Comparison of ENCODE assay signal across 1 cellular context in the genomic region with DNA sequence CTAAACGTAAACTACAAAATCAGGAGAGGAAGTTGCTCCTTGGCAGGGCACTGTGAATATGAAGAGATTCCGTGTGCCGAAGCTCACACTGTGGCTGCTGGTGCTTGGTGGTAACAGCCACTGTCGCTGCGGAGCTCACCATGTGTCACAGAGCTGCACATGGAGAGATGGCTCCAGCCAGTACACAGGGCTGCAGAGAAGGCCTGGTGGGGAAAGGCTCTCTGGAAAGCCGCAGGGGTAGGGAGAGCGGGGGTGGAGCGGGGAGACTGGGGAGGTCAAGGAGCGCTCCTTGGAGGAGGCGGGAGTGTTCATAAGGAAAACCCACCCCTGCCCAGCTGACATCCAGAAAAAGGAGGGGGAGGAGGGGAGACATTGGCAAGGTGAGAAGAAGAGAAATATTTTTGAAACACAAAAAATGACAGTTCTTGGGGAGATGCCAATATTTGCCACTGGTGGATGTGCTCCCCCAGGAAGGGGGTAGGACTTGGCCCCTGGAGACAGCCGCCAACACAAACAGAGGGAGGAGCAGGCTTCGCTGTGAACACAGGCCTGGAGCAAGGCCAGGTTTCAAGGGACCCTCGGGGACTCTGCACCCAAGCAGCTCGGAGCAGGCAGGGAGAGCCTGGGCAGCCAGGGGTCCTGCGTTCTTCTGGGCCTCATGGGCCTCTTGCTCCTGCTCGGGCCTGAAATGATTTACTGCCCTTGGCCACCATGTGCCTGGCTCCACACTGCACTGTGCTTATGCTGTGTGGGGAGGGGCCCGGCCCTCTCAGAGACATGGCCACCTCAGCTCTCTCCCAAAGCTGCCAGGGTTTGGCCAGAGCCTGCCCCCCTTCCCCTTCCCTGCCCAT.
TF ChIP-seq lines count a peak whose summit lies in the region.

No MANE protein-coding gene starts in this region.

TF ChIP-seq in HepG2, 621 proteins besides CTCF, POLR2A, EP300 and RAD21 (continued from another document and continues in another):
- TF ChIP-seq, protein P1, sequence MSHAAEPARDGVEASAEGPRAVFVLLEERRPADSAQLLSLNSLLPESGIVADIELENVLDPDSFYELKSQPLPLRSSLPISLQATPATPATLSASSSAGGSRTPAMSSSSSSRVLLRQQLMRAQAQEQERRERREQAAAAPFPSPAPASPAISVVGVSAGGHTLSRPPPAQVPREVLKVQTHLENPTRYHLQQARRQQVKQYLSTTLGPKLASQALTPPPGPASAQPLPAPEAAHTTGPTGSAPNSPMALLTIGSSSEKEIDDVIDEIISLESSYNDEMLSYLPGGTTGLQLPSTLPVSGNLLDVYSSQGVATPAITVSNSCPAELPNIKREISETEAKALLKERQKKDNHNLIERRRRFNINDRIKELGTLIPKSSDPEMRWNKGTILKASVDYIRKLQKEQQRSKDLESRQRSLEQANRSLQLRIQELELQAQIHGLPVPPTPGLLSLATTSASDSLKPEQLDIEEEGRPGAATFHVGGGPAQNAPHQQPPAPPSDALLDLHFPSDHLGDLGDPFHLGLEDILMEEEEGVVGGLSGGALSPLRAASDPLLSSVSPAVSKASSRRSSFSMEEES (CRISPR knock-in tag; IDR thresholded peaks at IDR 0.05), result no peak
- TF ChIP-seq SOX6 (IDR thresholded peaks at IDR 0.05) (no peak), SOX6 (CRISPR knock-in tag; IDR thresholded peaks at IDR 0.05) (peak; percentile 84), ZNF839 (CRISPR knock-in tag; IDR thresholded peaks at IDR 0.05; ENCODE audit: borderline replicate concordance) (0 out of 2 replicates have a peak, but pooled peaks have one; percentile 62), ZNF703 (CRISPR knock-in tag; IDR thresholded peaks at IDR 0.05; ENCODE audit: borderline replicate concordance) (no peak), KDM5B (CRISPR knock-in tag; IDR thresholded peaks at IDR 0.05; ENCODE audit: borderline replicate concordance) (0 out of 2 replicates have a peak, but pooled peaks have one; percentile 22), BCL6 (CRISPR knock-in tag; IDR thresholded peaks at IDR 0.05) (peak; percentile 68), AKAP8 (CRISPR knock-in tag; IDR thresholded peaks at IDR 0.05) (no peak), NR3C1 (CRISPR knock-in tag; IDR thresholded peaks at IDR 0.05) (no peak), ZNF768 (CRISPR knock-in tag; IDR thresholded peaks at IDR 0.05) (peak; percentile 9; the same call in 1 of the 2 replicates), ZNF788 (CRISPR knock-in tag; IDR thresholded peaks at IDR 0.05; ENCODE audit: borderline replicate concordance) (peak; percentile 18; the same call in 1 of the 2 replicates), ERF (CRISPR knock-in tag; IDR thresholded peaks at IDR 0.05) (no peak), JUN (CRISPR knock-in tag; IDR thresholded peaks at IDR 0.05) (no peak), HOXA3 (CRISPR knock-in tag; IDR thresholded peaks at IDR 0.05) (peak; percentile 38; the same call in 1 of the 2 replicates), GABPA (IDR thresholded peaks at IDR 0.05; ENCODE audit: low read depth, low read length) (no peak), GABPA (CRISPR knock-in tag; IDR thresholded peaks at IDR 0.05; ENCODE audit: low read depth) (no peak)
- TF ChIP-seq, protein P2, sequence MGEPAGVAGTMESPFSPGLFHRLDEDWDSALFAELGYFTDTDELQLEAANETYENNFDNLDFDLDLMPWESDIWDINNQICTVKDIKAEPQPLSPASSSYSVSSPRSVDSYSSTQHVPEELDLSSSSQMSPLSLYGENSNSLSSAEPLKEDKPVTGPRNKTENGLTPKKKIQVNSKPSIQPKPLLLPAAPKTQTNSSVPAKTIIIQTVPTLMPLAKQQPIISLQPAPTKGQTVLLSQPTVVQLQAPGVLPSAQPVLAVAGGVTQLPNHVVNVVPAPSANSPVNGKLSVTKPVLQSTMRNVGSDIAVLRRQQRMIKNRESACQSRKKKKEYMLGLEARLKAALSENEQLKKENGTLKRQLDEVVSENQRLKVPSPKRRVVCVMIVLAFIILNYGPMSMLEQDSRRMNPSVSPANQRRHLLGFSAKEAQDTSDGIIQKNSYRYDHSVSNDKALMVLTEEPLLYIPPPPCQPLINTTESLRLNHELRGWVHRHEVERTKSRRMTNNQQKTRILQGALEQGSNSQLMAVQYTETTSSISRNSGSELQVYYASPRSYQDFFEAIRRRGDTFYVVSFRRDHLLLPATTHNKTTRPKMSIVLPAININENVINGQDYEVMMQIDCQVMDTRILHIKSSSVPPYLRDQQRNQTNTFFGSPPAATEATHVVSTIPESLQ (CRISPR knock-in tag; conservative IDR thresholded peaks at IDR 0.05), result no peak
- TF ChIP-seq, protein P3, sequence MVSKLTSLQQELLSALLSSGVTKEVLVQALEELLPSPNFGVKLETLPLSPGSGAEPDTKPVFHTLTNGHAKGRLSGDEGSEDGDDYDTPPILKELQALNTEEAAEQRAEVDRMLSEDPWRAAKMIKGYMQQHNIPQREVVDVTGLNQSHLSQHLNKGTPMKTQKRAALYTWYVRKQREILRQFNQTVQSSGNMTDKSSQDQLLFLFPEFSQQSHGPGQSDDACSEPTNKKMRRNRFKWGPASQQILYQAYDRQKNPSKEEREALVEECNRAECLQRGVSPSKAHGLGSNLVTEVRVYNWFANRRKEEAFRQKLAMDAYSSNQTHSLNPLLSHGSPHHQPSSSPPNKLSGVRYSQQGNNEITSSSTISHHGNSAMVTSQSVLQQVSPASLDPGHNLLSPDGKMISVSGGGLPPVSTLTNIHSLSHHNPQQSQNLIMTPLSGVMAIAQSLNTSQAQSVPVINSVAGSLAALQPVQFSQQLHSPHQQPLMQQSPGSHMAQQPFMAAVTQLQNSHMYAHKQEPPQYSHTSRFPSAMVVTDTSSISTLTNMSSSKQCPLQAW (CRISPR knock-in tag; IDR thresholded peaks at IDR 0.05), result peak; percentile 40; the same call in 1 of the 2 replicates
- TF ChIP-seq, protein P4, sequence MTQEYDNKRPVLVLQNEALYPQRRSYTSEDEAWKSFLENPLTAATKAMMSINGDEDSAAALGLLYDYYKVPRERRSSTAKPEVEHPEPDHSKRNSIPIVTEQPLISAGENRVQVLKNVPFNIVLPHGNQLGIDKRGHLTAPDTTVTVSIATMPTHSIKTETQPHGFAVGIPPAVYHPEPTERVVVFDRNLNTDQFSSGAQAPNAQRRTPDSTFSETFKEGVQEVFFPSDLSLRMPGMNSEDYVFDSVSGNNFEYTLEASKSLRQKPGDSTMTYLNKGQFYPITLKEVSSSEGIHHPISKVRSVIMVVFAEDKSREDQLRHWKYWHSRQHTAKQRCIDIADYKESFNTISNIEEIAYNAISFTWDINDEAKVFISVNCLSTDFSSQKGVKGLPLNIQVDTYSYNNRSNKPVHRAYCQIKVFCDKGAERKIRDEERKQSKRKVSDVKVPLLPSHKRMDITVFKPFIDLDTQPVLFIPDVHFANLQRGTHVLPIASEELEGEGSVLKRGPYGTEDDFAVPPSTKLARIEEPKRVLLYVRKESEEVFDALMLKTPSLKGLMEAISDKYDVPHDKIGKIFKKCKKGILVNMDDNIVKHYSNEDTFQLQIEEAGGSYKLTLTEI (CRISPR knock-in tag; conservative IDR thresholded peaks at IDR 0.05), result no peak
- TF ChIP-seq, protein P5, sequence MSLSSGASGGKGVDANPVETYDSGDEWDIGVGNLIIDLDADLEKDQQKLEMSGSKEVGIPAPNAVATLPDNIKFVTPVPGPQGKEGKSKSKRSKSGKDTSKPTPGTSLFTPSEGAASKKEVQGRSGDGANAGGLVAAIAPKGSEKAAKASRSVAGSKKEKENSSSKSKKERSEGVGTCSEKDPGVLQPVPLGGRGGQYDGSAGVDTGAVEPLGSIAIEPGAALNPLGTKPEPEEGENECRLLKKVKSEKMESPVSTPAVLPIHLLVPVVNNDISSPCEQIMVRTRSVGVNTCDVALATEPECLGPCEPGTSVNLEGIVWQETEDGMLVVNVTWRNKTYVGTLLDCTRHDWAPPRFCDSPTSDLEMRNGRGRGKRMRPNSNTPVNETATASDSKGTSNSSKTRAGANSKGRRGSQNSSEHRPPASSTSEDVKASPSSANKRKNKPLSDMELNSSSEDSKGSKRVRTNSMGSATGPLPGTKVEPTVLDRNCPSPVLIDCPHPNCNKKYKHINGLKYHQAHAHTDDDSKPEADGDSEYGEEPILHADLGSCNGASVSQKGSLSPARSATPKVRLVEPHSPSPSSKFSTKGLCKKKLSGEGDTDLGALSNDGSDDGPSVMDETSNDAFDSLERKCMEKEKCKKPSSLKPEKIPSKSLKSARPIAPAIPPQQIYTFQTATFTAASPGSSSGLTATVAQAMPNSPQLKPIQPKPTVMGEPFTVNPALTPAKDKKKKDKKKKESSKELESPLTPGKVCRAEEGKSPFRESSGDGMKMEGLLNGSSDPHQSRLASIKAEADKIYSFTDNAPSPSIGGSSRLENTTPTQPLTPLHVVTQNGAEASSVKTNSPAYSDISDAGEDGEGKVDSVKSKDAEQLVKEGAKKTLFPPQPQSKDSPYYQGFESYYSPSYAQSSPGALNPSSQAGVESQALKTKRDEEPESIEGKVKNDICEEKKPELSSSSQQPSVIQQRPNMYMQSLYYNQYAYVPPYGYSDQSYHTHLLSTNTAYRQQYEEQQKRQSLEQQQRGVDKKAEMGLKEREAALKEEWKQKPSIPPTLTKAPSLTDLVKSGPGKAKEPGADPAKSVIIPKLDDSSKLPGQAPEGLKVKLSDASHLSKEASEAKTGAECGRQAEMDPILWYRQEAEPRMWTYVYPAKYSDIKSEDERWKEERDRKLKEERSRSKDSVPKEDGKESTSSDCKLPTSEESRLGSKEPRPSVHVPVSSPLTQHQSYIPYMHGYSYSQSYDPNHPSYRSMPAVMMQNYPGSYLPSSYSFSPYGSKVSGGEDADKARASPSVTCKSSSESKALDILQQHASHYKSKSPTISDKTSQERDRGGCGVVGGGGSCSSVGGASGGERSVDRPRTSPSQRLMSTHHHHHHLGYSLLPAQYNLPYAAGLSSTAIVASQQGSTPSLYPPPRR (CRISPR knock-in tag; IDR thresholded peaks at IDR 0.05; ENCODE audit: borderline replicate concordance), result peak; percentile 61; the same call in 1 of the 2 replicates
- TF ChIP-seq, protein P6, sequence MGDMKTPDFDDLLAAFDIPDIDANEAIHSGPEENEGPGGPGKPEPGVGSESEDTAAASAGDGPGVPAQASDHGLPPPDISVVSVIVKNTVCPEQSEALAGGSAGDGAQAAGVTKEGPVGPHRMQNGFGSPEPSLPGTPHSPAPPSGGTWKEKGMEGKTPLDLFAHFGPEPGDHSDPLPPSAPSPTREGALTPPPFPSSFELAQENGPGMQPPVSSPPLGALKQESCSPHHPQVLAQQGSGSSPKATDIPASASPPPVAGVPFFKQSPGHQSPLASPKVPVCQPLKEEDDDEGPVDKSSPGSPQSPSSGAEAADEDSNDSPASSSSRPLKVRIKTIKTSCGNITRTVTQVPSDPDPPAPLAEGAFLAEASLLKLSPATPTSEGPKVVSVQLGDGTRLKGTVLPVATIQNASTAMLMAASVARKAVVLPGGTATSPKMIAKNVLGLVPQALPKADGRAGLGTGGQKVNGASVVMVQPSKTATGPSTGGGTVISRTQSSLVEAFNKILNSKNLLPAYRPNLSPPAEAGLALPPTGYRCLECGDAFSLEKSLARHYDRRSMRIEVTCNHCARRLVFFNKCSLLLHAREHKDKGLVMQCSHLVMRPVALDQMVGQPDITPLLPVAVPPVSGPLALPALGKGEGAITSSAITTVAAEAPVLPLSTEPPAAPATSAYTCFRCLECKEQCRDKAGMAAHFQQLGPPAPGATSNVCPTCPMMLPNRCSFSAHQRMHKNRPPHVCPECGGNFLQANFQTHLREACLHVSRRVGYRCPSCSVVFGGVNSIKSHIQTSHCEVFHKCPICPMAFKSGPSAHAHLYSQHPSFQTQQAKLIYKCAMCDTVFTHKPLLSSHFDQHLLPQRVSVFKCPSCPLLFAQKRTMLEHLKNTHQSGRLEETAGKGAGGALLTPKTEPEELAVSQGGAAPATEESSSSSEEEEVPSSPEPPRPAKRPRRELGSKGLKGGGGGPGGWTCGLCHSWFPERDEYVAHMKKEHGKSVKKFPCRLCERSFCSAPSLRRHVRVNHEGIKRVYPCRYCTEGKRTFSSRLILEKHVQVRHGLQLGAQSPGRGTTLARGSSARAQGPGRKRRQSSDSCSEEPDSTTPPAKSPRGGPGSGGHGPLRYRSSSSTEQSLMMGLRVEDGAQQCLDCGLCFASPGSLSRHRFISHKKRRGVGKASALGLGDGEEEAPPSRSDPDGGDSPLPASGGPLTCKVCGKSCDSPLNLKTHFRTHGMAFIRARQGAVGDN (CRISPR knock-in tag; IDR thresholded peaks at IDR 0.05), result peak; percentile 73
- TF ChIP-seq, protein P7, sequence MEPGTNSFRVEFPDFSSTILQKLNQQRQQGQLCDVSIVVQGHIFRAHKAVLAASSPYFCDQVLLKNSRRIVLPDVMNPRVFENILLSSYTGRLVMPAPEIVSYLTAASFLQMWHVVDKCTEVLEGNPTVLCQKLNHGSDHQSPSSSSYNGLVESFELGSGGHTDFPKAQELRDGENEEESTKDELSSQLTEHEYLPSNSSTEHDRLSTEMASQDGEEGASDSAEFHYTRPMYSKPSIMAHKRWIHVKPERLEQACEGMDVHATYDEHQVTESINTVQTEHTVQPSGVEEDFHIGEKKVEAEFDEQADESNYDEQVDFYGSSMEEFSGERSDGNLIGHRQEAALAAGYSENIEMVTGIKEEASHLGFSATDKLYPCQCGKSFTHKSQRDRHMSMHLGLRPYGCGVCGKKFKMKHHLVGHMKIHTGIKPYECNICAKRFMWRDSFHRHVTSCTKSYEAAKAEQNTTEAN (CRISPR knock-in tag; conservative IDR thresholded peaks at IDR 0.05), result no peak
- TF ChIP-seq, protein P8, sequence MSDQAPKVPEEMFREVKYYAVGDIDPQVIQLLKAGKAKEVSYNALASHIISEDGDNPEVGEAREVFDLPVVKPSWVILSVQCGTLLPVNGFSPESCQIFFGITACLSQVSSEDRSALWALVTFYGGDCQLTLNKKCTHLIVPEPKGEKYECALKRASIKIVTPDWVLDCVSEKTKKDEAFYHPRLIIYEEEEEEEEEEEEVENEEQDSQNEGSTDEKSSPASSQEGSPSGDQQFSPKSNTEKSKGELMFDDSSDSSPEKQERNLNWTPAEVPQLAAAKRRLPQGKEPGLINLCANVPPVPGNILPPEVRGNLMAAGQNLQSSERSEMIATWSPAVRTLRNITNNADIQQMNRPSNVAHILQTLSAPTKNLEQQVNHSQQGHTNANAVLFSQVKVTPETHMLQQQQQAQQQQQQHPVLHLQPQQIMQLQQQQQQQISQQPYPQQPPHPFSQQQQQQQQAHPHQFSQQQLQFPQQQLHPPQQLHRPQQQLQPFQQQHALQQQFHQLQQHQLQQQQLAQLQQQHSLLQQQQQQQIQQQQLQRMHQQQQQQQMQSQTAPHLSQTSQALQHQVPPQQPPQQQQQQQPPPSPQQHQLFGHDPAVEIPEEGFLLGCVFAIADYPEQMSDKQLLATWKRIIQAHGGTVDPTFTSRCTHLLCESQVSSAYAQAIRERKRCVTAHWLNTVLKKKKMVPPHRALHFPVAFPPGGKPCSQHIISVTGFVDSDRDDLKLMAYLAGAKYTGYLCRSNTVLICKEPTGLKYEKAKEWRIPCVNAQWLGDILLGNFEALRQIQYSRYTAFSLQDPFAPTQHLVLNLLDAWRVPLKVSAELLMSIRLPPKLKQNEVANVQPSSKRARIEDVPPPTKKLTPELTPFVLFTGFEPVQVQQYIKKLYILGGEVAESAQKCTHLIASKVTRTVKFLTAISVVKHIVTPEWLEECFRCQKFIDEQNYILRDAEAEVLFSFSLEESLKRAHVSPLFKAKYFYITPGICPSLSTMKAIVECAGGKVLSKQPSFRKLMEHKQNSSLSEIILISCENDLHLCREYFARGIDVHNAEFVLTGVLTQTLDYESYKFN (CRISPR knock-in tag; conservative IDR thresholded peaks at IDR 0.05), result peak; percentile 69
- TF ChIP-seq, protein P9, sequence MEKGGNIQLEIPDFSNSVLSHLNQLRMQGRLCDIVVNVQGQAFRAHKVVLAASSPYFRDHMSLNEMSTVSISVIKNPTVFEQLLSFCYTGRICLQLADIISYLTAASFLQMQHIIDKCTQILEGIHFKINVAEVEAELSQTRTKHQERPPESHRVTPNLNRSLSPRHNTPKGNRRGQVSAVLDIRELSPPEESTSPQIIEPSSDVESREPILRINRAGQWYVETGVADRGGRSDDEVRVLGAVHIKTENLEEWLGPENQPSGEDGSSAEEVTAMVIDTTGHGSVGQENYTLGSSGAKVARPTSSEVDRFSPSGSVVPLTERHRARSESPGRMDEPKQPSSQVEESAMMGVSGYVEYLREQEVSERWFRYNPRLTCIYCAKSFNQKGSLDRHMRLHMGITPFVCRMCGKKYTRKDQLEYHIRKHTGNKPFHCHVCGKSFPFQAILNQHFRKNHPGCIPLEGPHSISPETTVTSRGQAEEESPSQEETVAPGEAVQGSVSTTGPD (CRISPR knock-in tag; IDR thresholded peaks at IDR 0.05), result peak; percentile 22; the same call in 1 of the 2 replicates
